18 cellular contexts compared by ENCODE assay signal in genomic region chr11:69957849-69958248, GRCh38.
"Had no signal": no experiment of that assay in that cellular context is flagged by ENCODE, and none has a peak within 500 bp of the region (broad histone marks: within the 10 kb centered on the region; RNA-seq: fewer than 3 reads in every experiment).

No MANE protein-coding gene starts in this region.

- H3K4me3 Mint-ChIP-seq: activated B cell treated with CpG ODN at 0.5 μM for 24 hours; activated CD4-positive, alpha-beta T cell treated with anti-CD3 and anti-CD28 coated beads for 36 hours; activated naive CD4-positive, alpha-beta T cell treated with anti-CD3 and anti-CD28 coated beads for 36 hours; activated naive CD8-positive, alpha-beta T cell treated with anti-CD3 and anti-CD28 coated beads, Interleukin-2, amount 10 ng/mL, durations not matched to agents 7 days and 5 days; activated T-cell treated with anti-CD3 and anti-CD28 coated beads, Interleukin-2, amount 50 U/mL, for 72 hours; natural killer cell treated with Interleukin-12 subunit alpha and Interleukin-12 subunit beta and Interleukin-15 and Interleukin-18, amount 100 ng/mL, for 72 hours; stimulated activated naive CD8-positive, alpha-beta T cell treated with anti-CD3 and anti-CD28 coated beads, Interleukin-15, amount 100 ng/mL, for 72 hours had no signal

- ATAC-seq: activated CD4-positive, alpha-beta T cell treated with anti-CD3 and anti-CD28 coated beads for 36 hours; activated T-cell treated with anti-CD3 and anti-CD28 coated beads, Interleukin-2, amount 50 U/mL, for 72 hours; heart right ventricle; left lobe of liver; natural killer cell treated with Interleukin-12 subunit alpha and Interleukin-12 subunit beta and Interleukin-15 and Interleukin-18, amount 100 ng/mL, for 72 hours; stimulated activated naive CD8-positive, alpha-beta T cell treated with anti-CD3 and anti-CD28 coated beads, Interleukin-15, amount 100 ng/mL, for 72 hours had no signal

- H3K4me3 ChIP-seq: heart right ventricle, tibial artery had no signal

- H3K4me1 ChIP-seq: heart right ventricle had no signal

- H3K36me3 ChIP-seq: heart right ventricle, tibial artery had no signal

- H3K4me1 Mint-ChIP-seq: activated B cell treated with CpG ODN at 0.5 μM for 24 hours; activated CD4-positive, alpha-beta T cell treated with anti-CD3 and anti-CD28 coated beads for 36 hours; activated naive CD8-positive, alpha-beta T cell treated with anti-CD3 and anti-CD28 coated beads, Interleukin-2, amount 10 ng/mL, durations not matched to agents 7 days and 5 days; stimulated activated naive CD8-positive, alpha-beta T cell treated with anti-CD3 and anti-CD28 coated beads, Interleukin-15, amount 100 ng/mL, for 72 hours had no signal

- H3K9me3 Mint-ChIP-seq: activated T-cell treated with anti-CD3 and anti-CD28 coated beads, Interleukin-2, amount 50 U/mL, for 72 hours; natural killer cell treated with Interleukin-12 subunit alpha and Interleukin-12 subunit beta and Interleukin-15 and Interleukin-18, amount 100 ng/mL, for 72 hours had no signal

- H3K27ac Mint-ChIP-seq: activated B cell treated with CpG ODN at 0.5 μM for 24 hours; activated CD4-positive, alpha-beta T cell treated with anti-CD3 and anti-CD28 coated beads for 36 hours; activated naive CD4-positive, alpha-beta T cell treated with anti-CD3 and anti-CD28 coated beads for 36 hours; activated naive CD8-positive, alpha-beta T cell treated with anti-CD3 and anti-CD28 coated beads, Interleukin-2, amount 10 ng/mL, durations not matched to agents 7 days and 5 days; activated T-cell treated with anti-CD3 and anti-CD28 coated beads, Interleukin-2, amount 50 U/mL, for 72 hours; natural killer cell treated with Interleukin-12 subunit alpha and Interleukin-12 subunit beta and Interleukin-15 and Interleukin-18, amount 100 ng/mL, for 72 hours; stimulated activated naive CD8-positive, alpha-beta T cell treated with anti-CD3 and anti-CD28 coated beads, Interleukin-15, amount 100 ng/mL, for 72 hours had no signal

- H3K9me3 ChIP-seq: tibial artery had no signal

- H3K27me3 Mint-ChIP-seq: activated naive CD8-positive, alpha-beta T cell treated with anti-CD3 and anti-CD28 coated beads, Interleukin-2, amount 10 ng/mL, durations not matched to agents 7 days and 5 days had no signal

- H3K36me3 Mint-ChIP-seq: activated naive CD8-positive, alpha-beta T cell treated with anti-CD3 and anti-CD28 coated beads, Interleukin-2, amount 10 ng/mL, durations not matched to agents 7 days and 5 days; natural killer cell treated with Interleukin-12 subunit alpha and Interleukin-12 subunit beta and Interleukin-15 and Interleukin-18, amount 100 ng/mL, for 72 hours had no signal

- DNase-seq: activated B cell treated with CpG ODN at 0.5 μM for 24 hours; activated CD4-positive, alpha-beta T cell treated with anti-CD3 and anti-CD28 coated beads for 36 hours; activated CD4-positive, alpha-beta T cell treated with anti-CD3 and anti-CD28 coated beads, Interleukin-2, amount 50 U/mL, for 48 hours; activated effector memory CD4-positive, alpha-beta T cell treated with Interleukin-2 at 50 U/mL for 16 hours; activated naive CD4-positive, alpha-beta T cell treated with anti-CD3 and anti-CD28 coated beads for 36 hours; activated naive CD8-positive, alpha-beta T cell treated with anti-CD3 and anti-CD28 coated beads, Interleukin-2, amount 10 ng/mL, durations not matched to agents 7 days and 5 days; activated T-cell treated with anti-CD3 and anti-CD28 coated beads, Interleukin-2, amount 50 U/mL, for 72 hours; amniotic stem cell; cerebellar nuclear complex; cortex of kidney; heart right ventricle; midbrain; nucleus accumbens; stimulated activated CD4-positive, alpha-beta T cell treated with anti-CD3 and anti-CD28 coated beads, Interleukin-4, amount 100 ng/mL, for 4 hours; stimulated activated naive CD8-positive, alpha-beta T cell treated with anti-CD3 and anti-CD28 coated beads, Interleukin-15, amount 100 ng/mL, for 72 hours; tibial artery had no signal
